In the genomic region with DNA sequence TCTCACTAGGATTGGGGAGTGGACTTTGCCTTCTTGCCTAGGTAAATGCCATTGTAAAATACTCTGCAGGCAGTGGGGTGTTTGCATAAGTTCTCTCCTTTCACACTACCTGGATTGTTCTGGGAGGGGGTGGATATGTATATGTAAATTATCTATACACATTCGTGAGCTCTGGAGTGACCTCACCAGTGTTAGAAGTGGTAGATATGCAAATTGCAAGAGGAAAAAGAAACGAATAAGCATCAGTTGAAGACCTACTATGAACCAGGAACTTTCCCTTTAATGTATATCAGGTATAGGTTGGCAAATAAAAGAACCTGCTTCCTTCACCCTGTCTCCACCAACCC, we compare ENCODE assay signal across 13 cellular contexts. TPM values are rescaled to one million over a fixed set of nuclear protein-coding genes. Genes with fewer than 3 reads are reported as not detected.
DNase-seq lines count a peak whose midpoint lies in the region; TF ChIP-seq lines count a peak whose summit lies in the region.
"Had no signal": no experiment of that assay in that cellular context is flagged by ENCODE, and none has a peak within 500 bp of the region (broad histone marks: within the 10 kb centered on the region; RNA-seq: fewer than 3 reads in every experiment).

No MANE protein-coding gene starts in this region.

- no peak for DNase-seq in activated naive CD8-positive, alpha-beta T cell treated with anti-CD3 and anti-CD28 coated beads for 36 hours
- DNase-seq in NCI-H526 treated with DMSO at 0.1 percent for 48 hours (lab: John Stamatoyannopoulos, UW) (peak; percentile 99), type B pancreatic cell (ENCODE audit: extremely low spot score, unreplicated experiment) (no peak), osteoblast (ENCODE audit: insufficient read length, low spot score, missing footprints) (no peak), mesenteric fat pad (ENCODE audit: low spot score) (no peak), retina (no peak)
- DNase-seq: NCI-H524 treated with DMSO at 0.1 percent for 48 hours had no signal

- H3K4me3 Mint-ChIP-seq in activated naive CD8-positive, alpha-beta T cell: peak overlapping the region; percentile 61
- H3K4me3 Mint-ChIP-seq in activated naive CD8-positive, alpha-beta T cell treated with anti-CD3 and anti-CD28 coated beads for 36 hours: no peak overlapping the region
- peak overlapping the region; percentile 82 for H3K4me3 Mint-ChIP-seq in type B pancreatic cell

- peaks cover 26% of the 10 kb centered on the region for H3K79me2 ChIP-seq in osteoblast (ENCODE audit: insufficient read depth, low read length)

- no peaks in the 10 kb centered on the region for H3K9me3 ChIP-seq in iPS-15b (ENCODE audit: control insufficient read depth, insufficient read depth, low read length)
- no peaks in the 10 kb centered on the region for H3K9me3 ChIP-seq in osteoblast (ENCODE audit: low read depth, low read length)

- H3K27me3 Mint-ChIP-seq in activated naive CD8-positive, alpha-beta T cell: peaks cover 60% of the 10 kb centered on the region
- peaks cover 88% of the 10 kb centered on the region for H3K27me3 Mint-ChIP-seq in activated naive CD8-positive, alpha-beta T cell treated with anti-CD3 and anti-CD28 coated beads for 36 hours
- no peaks in the 10 kb centered on the region for H3K27me3 Mint-ChIP-seq in type B pancreatic cell

- no peaks in the 10 kb centered on the region for H3K36me3 ChIP-seq in iPS-15b (ENCODE audit: control insufficient read depth, insufficient read depth, low read length)
- H3K36me3 ChIP-seq in osteoblast (ENCODE audit: insufficient read depth, low read length): no peaks in the 10 kb centered on the region
- H3K36me3 ChIP-seq: adrenal gland had no signal

- H3K27ac Mint-ChIP-seq in activated naive CD8-positive, alpha-beta T cell: no peak overlapping the region
- H3K27ac Mint-ChIP-seq in activated naive CD8-positive, alpha-beta T cell treated with anti-CD3 and anti-CD28 coated beads for 36 hours: no peak overlapping the region
- H3K27ac Mint-ChIP-seq in type B pancreatic cell: peak overlapping the region; percentile 65

- no peak for TF ChIP-seq CTCF in type B pancreatic cell (conservative IDR thresholded peaks at IDR 0.05)
- TF ChIP-seq CTCF in osteoblast (IDR thresholded peaks at IDR 0.05; ENCODE audit: extremely low read depth, low read depth, low read length): no peak

- no peak overlapping the region for H3K9ac ChIP-seq in iPS-15b (ENCODE audit: low read depth, low read length)

- peaks cover 16% of the 10 kb centered on the region for H3K4me1 Mint-ChIP-seq in activated naive CD8-positive, alpha-beta T cell (ENCODE audit: low read depth)
- H3K4me1 Mint-ChIP-seq in activated naive CD8-positive, alpha-beta T cell treated with anti-CD3 and anti-CD28 coated beads for 36 hours: peaks cover 17% of the 10 kb centered on the region
- peaks cover 34% of the 10 kb centered on the region for H3K4me1 Mint-ChIP-seq in type B pancreatic cell (ENCODE audit: unreplicated experiment)

- H2AFZ ChIP-seq in osteoblast (ENCODE audit: low read length): no peak overlapping the region

- H3K9me3 Mint-ChIP-seq in activated naive CD8-positive, alpha-beta T cell (ENCODE audit: low read depth): peaks cover 1% of the 10 kb centered on the region
- peaks cover 1% of the 10 kb centered on the region for H3K9me3 Mint-ChIP-seq in activated naive CD8-positive, alpha-beta T cell treated with anti-CD3 and anti-CD28 coated beads for 36 hours
- H3K9me3 Mint-ChIP-seq in type B pancreatic cell: peaks cover 1% of the 10 kb centered on the region
- H3K9me3 Mint-ChIP-seq: dendritic cell treated with granulocyte-macrophage colony-stimulating factor and Interleukin-4, amounts not matched to agents 40 ng/mL and 50 ng/mL, for 4 days had no signal

- H3K27me3 ChIP-seq in iPS-15b (ENCODE audit: control insufficient read depth, insufficient read depth, low read length): no peaks in the 10 kb centered on the region
- peaks cover 21% of the 10 kb centered on the region for H3K27me3 ChIP-seq in osteoblast (ENCODE audit: insufficient read depth, low read length)
- H3K27me3 ChIP-seq: adrenal gland had no signal

- peaks cover under 1% of the 10 kb centered on the region for H3K36me3 Mint-ChIP-seq in activated naive CD8-positive, alpha-beta T cell
- no peaks in the 10 kb centered on the region for H3K36me3 Mint-ChIP-seq in activated naive CD8-positive, alpha-beta T cell treated with anti-CD3 and anti-CD28 coated beads for 36 hours
- H3K36me3 Mint-ChIP-seq in type B pancreatic cell: peaks cover under 1% of the 10 kb centered on the region

- H3K4me2 ChIP-seq in osteoblast (ENCODE audit: insufficient read depth, low read length): no peak overlapping the region

- H3K4me3 ChIP-seq in iPS-15b (ENCODE audit: low read depth, low read length) (peak overlapping the region; percentile 27), osteoblast (ENCODE audit: insufficient read depth, low read length) (no peak overlapping the region)

- H3K27ac ChIP-seq in osteoblast (ENCODE audit: low read depth, low read length): no peak overlapping the region
- H3K27ac ChIP-seq: HL-60 had no signal

- H3K4me1 ChIP-seq in iPS-15b (ENCODE audit: control insufficient read depth, insufficient read depth, low read length) (peaks cover 22% of the 10 kb centered on the region), osteoblast (ENCODE audit: insufficient read depth, low read length) (peaks cover 23% of the 10 kb centered on the region)

- H4K20me1 ChIP-seq in osteoblast (ENCODE audit: insufficient read depth, low read length): peaks cover 20% of the 10 kb centered on the region

RNA-seq across cellular contexts. Expression of gene ARHGEF11, which starts 1.5 kb away (rescaled TPM):
- total RNA-seq in activated naive CD8-positive, alpha-beta T cell treated with anti-CD3 and anti-CD28 coated beads for 36 hours: 1 to 10 TPM; 2.8 to 3.3 TPM
- total RNA-seq in type B pancreatic cell (ENCODE audit: low replicate concordance) (33.7 and 43.7 TPM in 2 replicates), osteoblast (45.4 and 50.3 TPM in 2 replicates), mesenteric fat pad (37.7 TPM)

RNA-seq across cellular contexts. Expression of gene ETV3L, which starts 52.6 kb away (rescaled TPM):
- not detected for total RNA-seq in activated naive CD8-positive, alpha-beta T cell treated with anti-CD3 and anti-CD28 coated beads for 36 hours
- total RNA-seq in type B pancreatic cell (ENCODE audit: low replicate concordance) (not detected in 2 replicates), osteoblast (not detected in 2 replicates), mesenteric fat pad (not detected)
- total RNA-seq: adrenal gland, renal cortical epithelial cell had no signal
